In genomic region chr10:44961231-44961571, GRCh38 we compare ENCODE assay signal across 13 cellular contexts. TPM values are rescaled to one million over a fixed set of nuclear protein-coding genes. Genes with fewer than 3 reads are reported as not detected.
A peak's percentile ranks its signal among the peaks of the same experiment; 100 is the strongest.
DNase-seq lines count a peak whose midpoint lies in the region; ATAC-seq and TF ChIP-seq lines count a peak whose summit lies in the region.
"Had no signal": no experiment of that assay in that cellular context is flagged by ENCODE, and none has a peak within 500 bp of the region (broad histone marks: within the 10 kb centered on the region; RNA-seq: fewer than 3 reads in every experiment).

No MANE protein-coding gene starts in this region.

- peak; percentile 37 for DNase-seq in activated CD8-positive, alpha-beta memory T cell treated with anti-CD3 and anti-CD28 coated beads, Interleukin-2, amount 10 ng/mL, durations not matched to agents 7 days and 5 days
- DNase-seq in activated CD8-positive, alpha-beta memory T cell treated with anti-CD3 and anti-CD28 coated beads, Interleukin-2, amount 50 U/mL, for 4 hours, result no peak
- DNase-seq in effector memory CD8-positive, alpha-beta T cell, result no peak
- DNase-seq in naive thymus-derived CD4-positive, alpha-beta T cell, result no peak
- DNase-seq in transverse colon, result no peak
- DNase-seq in NCI-H187 (lab: John Stamatoyannopoulos, UW), result no peak
- no peak for DNase-seq in NCI-H2029 (lab: John Stamatoyannopoulos, UW)
- DNase-seq in BE2C, result no peak
- DNase-seq: NCI-H187 treated with DMSO at 0.1 percent for 48 hours; OCI-M1; stimulated activated CD4-positive, alpha-beta T cell treated with anti-CD3 and anti-CD28 coated beads, Interleukin-12 subunit alpha, Interleukin-12 subunit beta, amount 100 ng/mL, for 4 hours had no signal

- no peak for TF ChIP-seq CTCF in transverse colon (IDR thresholded peaks at IDR 0.05)
- TF ChIP-seq CTCF in BE2C (IDR thresholded peaks at IDR 0.05; ENCODE audit: low read depth, low read length), result no peak

- peaks cover 17% of the 10 kb centered on the region for H3K4me1 Mint-ChIP-seq in activated CD8-positive, alpha-beta memory T cell treated with anti-CD3 and anti-CD28 coated beads, Interleukin-2, amount 10 ng/mL, durations not matched to agents 7 days and 5 days
- peaks cover 35 to 42% of the 10 kb centered on the region in 2 donors for H3K4me1 Mint-ChIP-seq in effector memory CD8-positive, alpha-beta T cell (ENCODE audit: low read depth in 2 of 2)
- peaks cover 9 to 50% (median 30%) of the 10 kb centered on the region in 7 donors for H3K4me1 Mint-ChIP-seq in naive thymus-derived CD4-positive, alpha-beta T cell

- no peak for TF ChIP-seq EP300 in transverse colon (IDR thresholded peaks at IDR 0.05; ENCODE audit: low read depth)

- 54 to 71% methylated on average over 4 of the region's 4 CpGs for WGBS in transverse colon (ENCODE audit: low coverage in 1 of 2), 2 donors

- H3K4me1 ChIP-seq in naive thymus-derived CD4-positive, alpha-beta T cell (ENCODE audit: control insufficient read depth in 2 of 2, insufficient read depth in 2 of 2, low read length in 2 of 2), result peaks cover 8 to 13% of the 10 kb centered on the region in 2 donors
- H3K4me1 ChIP-seq in transverse colon (peaks cover 9 to 64% (median 38%) of the 10 kb centered on the region in 4 donors), BE2C (peaks cover 12% of the 10 kb centered on the region; the same call in 1 of the 2 replicates)

- no peaks in the 10 kb centered on the region for H3K27me3 Mint-ChIP-seq in activated CD8-positive, alpha-beta memory T cell treated with anti-CD3 and anti-CD28 coated beads, Interleukin-2, amount 10 ng/mL, durations not matched to agents 7 days and 5 days
- H3K27me3 Mint-ChIP-seq in effector memory CD8-positive, alpha-beta T cell, result peaks cover 0 to 7% of the 10 kb centered on the region in 2 donors
- H3K27me3 Mint-ChIP-seq in naive thymus-derived CD4-positive, alpha-beta T cell, result no peaks in the 10 kb centered on the region
- H3K27me3 Mint-ChIP-seq: stimulated activated naive CD8-positive, alpha-beta T cell treated with anti-CD3 and anti-CD28 coated beads, Interleukin-15, Interleukin-2, amounts not matched to agents 100 ng/mL and 50 ng/mL, for 24 hours had no signal

- in situ Hi-C loops in transverse colon (cut with MboI; ENCODE audit: low pct_ligation_motif_present in 1 of 4, low pct_unique_long_range_greater_than_20kb in 1 of 4, low sequenced_read_pairs in 3 of 4), result no loop called here

- no peaks in the 10 kb centered on the region for H3K9me3 ChIP-seq in naive thymus-derived CD4-positive, alpha-beta T cell (ENCODE audit: control insufficient read depth in 2 of 3, low read length in 3 of 3)
- H3K9me3 ChIP-seq in transverse colon (no peaks in the 10 kb centered on the region), BE2C (no peaks in the 10 kb centered on the region)

- H3K4me3 ChIP-seq in naive thymus-derived CD4-positive, alpha-beta T cell (ENCODE audit: low read length), result no peak overlapping the region
- H3K4me3 ChIP-seq in transverse colon (peak overlapping the region in 1 of 4 donors; percentile 80), BE2C (ENCODE audit: low read depth, low read length) (no peak overlapping the region)

- ATAC-seq in activated CD8-positive, alpha-beta memory T cell treated with anti-CD3 and anti-CD28 coated beads, Interleukin-2, amount 10 ng/mL, durations not matched to agents 7 days and 5 days, result no peak
- no peak for ATAC-seq in effector memory CD8-positive, alpha-beta T cell (replicated peaks)
- no peak for ATAC-seq in naive thymus-derived CD4-positive, alpha-beta T cell

- no peak overlapping the region for H3K27ac Mint-ChIP-seq in activated CD8-positive, alpha-beta memory T cell treated with anti-CD3 and anti-CD28 coated beads, Interleukin-2, amount 10 ng/mL, durations not matched to agents 7 days and 5 days
- peak overlapping the region in 1 of 2 donors; percentile 44 for H3K27ac Mint-ChIP-seq in effector memory CD8-positive, alpha-beta T cell
- H3K27ac Mint-ChIP-seq in naive thymus-derived CD4-positive, alpha-beta T cell, result no peak overlapping the region
- H3K27ac Mint-ChIP-seq: stimulated activated naive CD8-positive, alpha-beta T cell treated with anti-CD3 and anti-CD28 coated beads, Interleukin-15, Interleukin-2, amounts not matched to agents 100 ng/mL and 50 ng/mL, for 24 hours had no signal

- H3K36me3 Mint-ChIP-seq in activated CD8-positive, alpha-beta memory T cell treated with anti-CD3 and anti-CD28 coated beads, Interleukin-2, amount 10 ng/mL, durations not matched to agents 7 days and 5 days, result peaks cover 7% of the 10 kb centered on the region
- peaks cover 7% of the 10 kb centered on the region for H3K36me3 Mint-ChIP-seq in effector memory CD8-positive, alpha-beta T cell (ENCODE audit: insufficient read depth)
- H3K36me3 Mint-ChIP-seq in naive thymus-derived CD4-positive, alpha-beta T cell, result peaks cover under 1 to 10% (median 5%) of the 10 kb centered on the region in 5 donors

- H3K27ac ChIP-seq in naive thymus-derived CD4-positive, alpha-beta T cell (ENCODE audit: low read depth, low read length), result no peak overlapping the region
- H3K27ac ChIP-seq in transverse colon, result peak overlapping the region; percentile 89 to 96 (median 92)

- H3K36me3 ChIP-seq in naive thymus-derived CD4-positive, alpha-beta T cell (ENCODE audit: control insufficient read depth in 2 of 3, insufficient read depth in 3 of 3, low read length in 3 of 3), result no peaks in the 10 kb centered on the region
- H3K36me3 ChIP-seq in transverse colon (no peaks in the 10 kb centered on the region), BE2C (no peaks in the 10 kb centered on the region)

- H3K4me3 Mint-ChIP-seq in activated CD8-positive, alpha-beta memory T cell treated with anti-CD3 and anti-CD28 coated beads, Interleukin-2, amount 10 ng/mL, durations not matched to agents 7 days and 5 days, result no peak overlapping the region
- peak overlapping the region; percentile 83 to 85 for H3K4me3 Mint-ChIP-seq in effector memory CD8-positive, alpha-beta T cell
- peak overlapping the region in 7 of 10 donors; percentile 3 to 85 (median 49) for H3K4me3 Mint-ChIP-seq in naive thymus-derived CD4-positive, alpha-beta T cell
- H3K4me3 Mint-ChIP-seq: stimulated activated naive CD8-positive, alpha-beta T cell treated with anti-CD3 and anti-CD28 coated beads, Interleukin-15, Interleukin-2, amounts not matched to agents 100 ng/mL and 50 ng/mL, for 24 hours had no signal

- CTCF ChIA-PET in activated CD8-positive, alpha-beta memory T cell treated with anti-CD3 and anti-CD28 coated beads, Interleukin-2, amount 10 ng/mL, durations not matched to agents 7 days and 5 days (lab: Charles Lee), result interaction anchor here (1.3 kb wide), 1 partner anchor 28 kb away, joined by 6 read pairs; no protein-coding TSS in a partner anchor
- CTCF ChIA-PET in naive thymus-derived CD4-positive, alpha-beta T cell (lab: Charles Lee), result no interaction called here

- POLR2A ChIA-PET in naive thymus-derived CD4-positive, alpha-beta T cell (lab: Charles Lee), result interaction anchor here (0.6 kb wide), 1 partner anchor 8 kb away, joined by 3 read pairs; no protein-coding TSS in a partner anchor

- H3K9me3 Mint-ChIP-seq in activated CD8-positive, alpha-beta memory T cell treated with anti-CD3 and anti-CD28 coated beads, Interleukin-2, amount 10 ng/mL, durations not matched to agents 7 days and 5 days (ENCODE audit: low read depth), result no peaks in the 10 kb centered on the region
- no peaks in the 10 kb centered on the region for H3K9me3 Mint-ChIP-seq in effector memory CD8-positive, alpha-beta T cell
- H3K9me3 Mint-ChIP-seq in naive thymus-derived CD4-positive, alpha-beta T cell, result peaks cover 0 to 2% (median 0%) of the 10 kb centered on the region in 11 donors
- H3K9me3 Mint-ChIP-seq: stimulated activated naive CD8-positive, alpha-beta T cell treated with anti-CD3 and anti-CD28 coated beads, Interleukin-15, Interleukin-2, amounts not matched to agents 100 ng/mL and 50 ng/mL, for 24 hours had no signal

- intact Hi-C loops in naive thymus-derived CD4-positive, alpha-beta T cell (cut with micrococcal nuclease), result no loop called here
- intact Hi-C loops in transverse colon (cut with DNase I; ENCODE audit: low total_unique reads), result no loop called here

- H3K27me3 ChIP-seq in naive thymus-derived CD4-positive, alpha-beta T cell (ENCODE audit: control insufficient read depth in 2 of 2, insufficient read depth in 2 of 2, low read length in 2 of 2), result no peaks in the 10 kb centered on the region
- no peaks in the 10 kb centered on the region for H3K27me3 ChIP-seq in transverse colon
- H3K27me3 ChIP-seq in BE2C, result no peaks in the 10 kb centered on the region

- TF ChIP-seq POLR2A in transverse colon (IDR thresholded peaks at IDR 0.05), result no peak

RNA-seq across cellular contexts. Expression of gene RASSF4, which starts 1.6 kb away (rescaled TPM):
- 1 to 10 TPM; 1.2 to 3.1 TPM for total RNA-seq in activated CD8-positive, alpha-beta memory T cell treated with anti-CD3 and anti-CD28 coated beads, Interleukin-2, amount 10 ng/mL, durations not matched to agents 7 days and 5 days
- total RNA-seq in naive thymus-derived CD4-positive, alpha-beta T cell, result 10 to 100 TPM in 1 of 5 experiments, 1 to 10 TPM in 4; 1.9 to 53.4 (median 3.0) TPM
- 1 to 10 TPM in 1 of 2 donors, under 1 TPM in 1; 0.84 to 1.3 TPM for polyA plus RNA-seq in naive thymus-derived CD4-positive, alpha-beta T cell
- total RNA-seq in transverse colon, result 10 to 100 TPM; 26.8 to 37.8 (median 27.5) TPM
- 9.3 TPM for polyA plus RNA-seq in BE2C (2012; ENCODE audit: insufficient read depth, insufficient read length, low read depth)

RNA-seq across cellular contexts. Expression of gene DEPP1, which starts 17.4 kb away (rescaled TPM):
- total RNA-seq in activated CD8-positive, alpha-beta memory T cell treated with anti-CD3 and anti-CD28 coated beads, Interleukin-2, amount 10 ng/mL, durations not matched to agents 7 days and 5 days, result under 1 TPM in 1 of 2 experiments, not detected in 1; 0.37 TPM
- 1 to 10 TPM in 1 of 5 experiments, under 1 TPM in 3, not detected in 1; 0.24 to 4.0 (median 0.61) TPM for total RNA-seq in naive thymus-derived CD4-positive, alpha-beta T cell
- polyA plus RNA-seq in naive thymus-derived CD4-positive, alpha-beta T cell, result under 1 TPM; 0.41 to 0.67 TPM
- 100 to 1,000 TPM in 2 of 4 donors, 10 to 100 TPM in 2; 14.6 to 109 (median 76.6) TPM for total RNA-seq in transverse colon
- 7.4 TPM for polyA plus RNA-seq in BE2C (2012; ENCODE audit: insufficient read depth, insufficient read length, low read depth)

RNA-seq across cellular contexts. Expression of gene ZNF22, which starts 39.5 kb away (rescaled TPM):
- total RNA-seq in activated CD8-positive, alpha-beta memory T cell treated with anti-CD3 and anti-CD28 coated beads, Interleukin-2, amount 10 ng/mL, durations not matched to agents 7 days and 5 days, result 10 to 100 TPM; 29.5 to 29.6 TPM
- total RNA-seq in naive thymus-derived CD4-positive, alpha-beta T cell, result 10 to 100 TPM; 13.1 to 33.6 (median 27.4) TPM
- polyA plus RNA-seq in naive thymus-derived CD4-positive, alpha-beta T cell, result 10 to 100 TPM; 41.1 to 44.7 TPM
- total RNA-seq in transverse colon, result 10 to 100 TPM in 1 of 4 donors, 1 to 10 TPM in 3; 4.6 to 14.3 (median 9.5) TPM
- 46.3 TPM for polyA plus RNA-seq in BE2C (2012; ENCODE audit: insufficient read depth, insufficient read length, low read depth)

RNA-seq across cellular contexts. Expression of gene TMEM72, which starts 50.1 kb away (rescaled TPM):
- not detected for total RNA-seq in activated CD8-positive, alpha-beta memory T cell treated with anti-CD3 and anti-CD28 coated beads, Interleukin-2, amount 10 ng/mL, durations not matched to agents 7 days and 5 days
- total RNA-seq in naive thymus-derived CD4-positive, alpha-beta T cell, result not detected
- not detected for polyA plus RNA-seq in naive thymus-derived CD4-positive, alpha-beta T cell
- 10 to 100 TPM in 3 of 4 donors, 1 to 10 TPM in 1; 9.5 to 49.4 (median 16.5) TPM for total RNA-seq in transverse colon
- not detected for polyA plus RNA-seq in BE2C (2012; ENCODE audit: insufficient read depth, insufficient read length, low read depth)
- total RNA-seq: endothelial cell of umbilical vein had no signal
- polyA plus RNA-seq: endothelial cell of umbilical vein had no signal
